In genomic region chr9:136268318-136268717, GRCh38 we compare ENCODE assay signal across 14 cellular contexts. TPM values are rescaled to one million over a fixed set of nuclear protein-coding genes. Genes with fewer than 3 reads are reported as not detected.
DNase-seq lines count a peak whose midpoint lies in the region; ATAC-seq and TF ChIP-seq lines count a peak whose summit lies in the region.
"Had no signal": no experiment of that assay in that cellular context is flagged by ENCODE, and none has a peak within 500 bp of the region (broad histone marks: within the 10 kb centered on the region; RNA-seq: fewer than 3 reads in every experiment).

No MANE protein-coding gene starts in this region.

- no peaks in the 10 kb centered on the region for H3K9me2 ChIP-seq in Loucy (replicated peaks; ENCODE audit: low read depth, low read length)

- no peak overlapping the region for H3K4me2 ChIP-seq in Loucy (ENCODE audit: low read depth, low read length, poor library complexity, severe bottlenecking)
- H3K4me2 ChIP-seq in neuronal stem cell (ENCODE audit: insufficient read depth, low read length, poor library complexity, severe bottlenecking) = no peak overlapping the region

- H3K4ac ChIP-seq in neuronal stem cell (ENCODE audit: low read length) = no peak overlapping the region

- H3K14ac ChIP-seq in neuronal stem cell (ENCODE audit: low read length) = no peak overlapping the region

- POLR2A ChIA-PET in activated CD8-positive, alpha-beta T cell treated with anti-CD3 and anti-CD28 coated beads for 36 hours (lab: Charles Lee) = interaction anchor here (0.6 to 1.7 kb wide), 4 partner anchors 14 to 218 kb away, joined by 3 to 5 read pairs (median 4); no protein-coding TSS in a partner anchor
- POLR2A ChIA-PET in activated CD8-positive, alpha-beta T cell treated with anti-CD3 and anti-CD28 coated beads, Interleukin-2, amount 10 ng/mL, durations not matched to agents 7 days and 5 days (lab: Charles Lee) = no interaction called here

- no peak overlapping the region for H4K8ac ChIP-seq in neuronal stem cell (ENCODE audit: low read depth, low read length)

- no CpG with 5 or more reads among the region's 6 CpGs for WGBS in neuronal stem cell (ENCODE audit: extremely low coverage in 2 of 2, insufficient read length in 2 of 2, insufficient replicate concordance in 1 of 2), 2 donors

- no peaks in the 10 kb centered on the region for H4K20me1 ChIP-seq in Loucy (ENCODE audit: insufficient read depth, low read length, poor library complexity, severe bottlenecking)

- no peak overlapping the region for H2BK5ac ChIP-seq in neuronal stem cell (ENCODE audit: low read length)

- no peaks in the 10 kb centered on the region for H3K79me1 ChIP-seq in neuronal stem cell (ENCODE audit: low read depth, low read length)

- H3K4me3 Mint-ChIP-seq in activated CD8-positive, alpha-beta T cell treated with anti-CD3 and anti-CD28 coated beads for 36 hours = peak overlapping the region; percentile 71
- no peak overlapping the region for H3K4me3 Mint-ChIP-seq in activated CD8-positive, alpha-beta T cell treated with anti-CD3 and anti-CD28 coated beads, Interleukin-2, amount 10 ng/mL, durations not matched to agents 7 days and 5 days

- CTCF ChIA-PET in activated CD8-positive, alpha-beta T cell treated with anti-CD3 and anti-CD28 coated beads for 36 hours (lab: Charles Lee) = interaction anchor here (0.8 to 2.9 kb wide), 4 partner anchors 12 to 98 kb away, joined by 3 to 12 read pairs (median 4); no protein-coding TSS in a partner anchor
- CTCF ChIA-PET in activated CD8-positive, alpha-beta T cell treated with anti-CD3 and anti-CD28 coated beads, Interleukin-2, amount 10 ng/mL, durations not matched to agents 7 days and 5 days (lab: Charles Lee) = interaction anchor here (1.5 kb wide), 4 partner anchors 14 to 146 kb away, joined by 3 to 9 read pairs (median 3); no protein-coding TSS in a partner anchor

- no peak overlapping the region for H2BK12ac ChIP-seq in neuronal stem cell (ENCODE audit: low read length)

- H3K27me3 Mint-ChIP-seq in activated CD8-positive, alpha-beta T cell treated with anti-CD3 and anti-CD28 coated beads for 36 hours = no peaks in the 10 kb centered on the region
- peaks cover 14% of the 10 kb centered on the region for H3K27me3 Mint-ChIP-seq in activated CD8-positive, alpha-beta T cell treated with anti-CD3 and anti-CD28 coated beads, Interleukin-2, amount 10 ng/mL, durations not matched to agents 7 days and 5 days (ENCODE audit: low read depth)

- H3K9me3 ChIP-seq in Loucy (ENCODE audit: insufficient read depth, low read depth, low read length) (no peaks in the 10 kb centered on the region), neuronal stem cell (replicated peaks in 1 of 2; ENCODE audit: control insufficient read depth in 2 of 2, insufficient read depth in 1 of 2, low read depth in 1 of 2, low read length in 2 of 2) (no peaks in the 10 kb centered on the region)

- H3K4me1 Mint-ChIP-seq in activated CD8-positive, alpha-beta T cell treated with anti-CD3 and anti-CD28 coated beads for 36 hours (ENCODE audit: low read depth) = peaks cover 10% of the 10 kb centered on the region
- H3K4me1 Mint-ChIP-seq in activated CD8-positive, alpha-beta T cell treated with anti-CD3 and anti-CD28 coated beads, Interleukin-2, amount 10 ng/mL, durations not matched to agents 7 days and 5 days (ENCODE audit: low read depth) = peaks cover 9% of the 10 kb centered on the region

- no peak overlapping the region for H3K27ac ChIP-seq in neuronal stem cell (replicated peaks; ENCODE audit: low read length)
- H3K27ac ChIP-seq: parathyroid adenoma had no signal

- H3K79me2 ChIP-seq in Loucy (ENCODE audit: insufficient read depth, low read length) = no peaks in the 10 kb centered on the region
- H3K79me2 ChIP-seq: parathyroid adenoma had no signal

- H3K4me3 ChIP-seq in Loucy (ENCODE audit: low read length, poor library complexity, severe bottlenecking) (no peak overlapping the region), neuronal stem cell (ENCODE audit: low read length in 2 of 2) (no peak overlapping the region)

- H3K18ac ChIP-seq in neuronal stem cell (ENCODE audit: low read length) = no peak overlapping the region

- H3K36me3 ChIP-seq in Loucy (ENCODE audit: insufficient read depth, low read length) (no peaks in the 10 kb centered on the region), neuronal stem cell (replicated peaks in 1 of 2; ENCODE audit: control insufficient read depth in 2 of 2, insufficient read depth in 2 of 2, low read length in 2 of 2) (no peaks in the 10 kb centered on the region)

- ATAC-seq in activated CD8-positive, alpha-beta T cell treated with anti-CD3 and anti-CD28 coated beads for 36 hours = no peak
- ATAC-seq in activated CD8-positive, alpha-beta T cell treated with anti-CD3 and anti-CD28 coated beads, Interleukin-2, amount 10 ng/mL, durations not matched to agents 7 days and 5 days = no peak

- H2BK15ac ChIP-seq in neuronal stem cell (ENCODE audit: low read length) = no peak overlapping the region

- H2BK120ac ChIP-seq in neuronal stem cell (ENCODE audit: low read depth, low read length) = no peak overlapping the region

- no peak overlapping the region for H3K9ac ChIP-seq in Loucy (ENCODE audit: low read depth, low read length, poor library complexity, severe bottlenecking)
- no peak overlapping the region for H3K9ac ChIP-seq in neuronal stem cell (ENCODE audit: low read depth, low read length, poor library complexity)
- H3K9ac ChIP-seq: parathyroid adenoma had no signal

- H2AFZ ChIP-seq in Loucy (ENCODE audit: low read length) = no peak overlapping the region
- H2AFZ ChIP-seq in neuronal stem cell (ENCODE audit: low read length) = no peak overlapping the region

- H3K23ac ChIP-seq in neuronal stem cell (ENCODE audit: low read depth, low read length, poor library complexity) = no peak overlapping the region

- no peaks in the 10 kb centered on the region for H3K9me3 Mint-ChIP-seq in activated CD8-positive, alpha-beta T cell treated with anti-CD3 and anti-CD28 coated beads for 36 hours
- H3K9me3 Mint-ChIP-seq in activated CD8-positive, alpha-beta T cell treated with anti-CD3 and anti-CD28 coated beads, Interleukin-2, amount 10 ng/mL, durations not matched to agents 7 days and 5 days (ENCODE audit: insufficient read depth) = no peaks in the 10 kb centered on the region

- no peak overlapping the region for H2AK5ac ChIP-seq in neuronal stem cell (ENCODE audit: low read depth, low read length)

- intact Hi-C loops in activated CD8-positive, alpha-beta T cell treated with anti-CD3 and anti-CD28 coated beads for 36 hours (cut with micrococcal nuclease) = no loop called here

- H4K91ac ChIP-seq in neuronal stem cell (ENCODE audit: low read depth, low read length, poor library complexity) = no peak overlapping the region

- H3F3A ChIP-seq in Loucy (ENCODE audit: low read depth) = no peaks in the 10 kb centered on the region

- no peaks in the 10 kb centered on the region for H3K36me3 Mint-ChIP-seq in activated CD8-positive, alpha-beta T cell treated with anti-CD3 and anti-CD28 coated beads for 36 hours (ENCODE audit: low read depth)
- no peaks in the 10 kb centered on the region for H3K36me3 Mint-ChIP-seq in activated CD8-positive, alpha-beta T cell treated with anti-CD3 and anti-CD28 coated beads, Interleukin-2, amount 10 ng/mL, durations not matched to agents 7 days and 5 days (ENCODE audit: low read depth)
- H3K36me3 Mint-ChIP-seq: CD14-positive monocyte had no signal

- H3K27ac Mint-ChIP-seq in activated CD8-positive, alpha-beta T cell treated with anti-CD3 and anti-CD28 coated beads for 36 hours = no peak overlapping the region
- H3K27ac Mint-ChIP-seq in activated CD8-positive, alpha-beta T cell treated with anti-CD3 and anti-CD28 coated beads, Interleukin-2, amount 10 ng/mL, durations not matched to agents 7 days and 5 days = no peak overlapping the region

- H3K4me1 ChIP-seq in Loucy (ENCODE audit: insufficient read depth, low read length, poor library complexity, severe bottlenecking) = no peaks in the 10 kb centered on the region
- peaks cover 16 to 21% of the 10 kb centered on the region in 2 donors for H3K4me1 ChIP-seq in neuronal stem cell (ENCODE audit: control insufficient read depth in 2 of 2, insufficient read depth in 1 of 2, low read depth in 1 of 2, low read length in 2 of 2)
- H3K4me1 ChIP-seq: parathyroid adenoma had no signal

- DNase-seq in activated CD8-positive, alpha-beta T cell treated with anti-CD3 and anti-CD28 coated beads for 36 hours = no peak
- DNase-seq in activated CD8-positive, alpha-beta T cell treated with anti-CD3 and anti-CD28 coated beads, Interleukin-2, amount 10 ng/mL, durations not matched to agents 7 days and 5 days = no peak
- DNase-seq in dermis blood vessel endothelial cell (peak; percentile 19), neuronal stem cell (ENCODE audit: low spot score) (peak; percentile 46), HuH-7.5 (ENCODE audit: low spot score) (no peak), SKM-1 treated with dmso at 0.1 percent for 144 hours (lab: John Stamatoyannopoulos, UW; ENCODE audit: unreplicated experiment) (no peak), AML-193 (lab: John Stamatoyannopoulos, UW) (no peak)
- DNase-seq: activated CD8-positive, alpha-beta memory T cell treated with anti-CD3 and anti-CD28 coated beads, Interleukin-2, amount 50 U/mL, for 48 hours; NCI-H1436 treated with DMSO at 0.1 percent for 48 hours; RPMI8226 had no signal

- no peaks in the 10 kb centered on the region for H3K27me3 ChIP-seq in Loucy (ENCODE audit: insufficient read depth, low read length, poor library complexity, severe bottlenecking)
- peaks cover 0 to 60% (median 0%) of the 10 kb centered on the region in 3 experiments for H3K27me3 ChIP-seq in neuronal stem cell (ENCODE audit: control insufficient read depth in 3 of 3, insufficient read depth in 3 of 3, low read depth in 1 of 3, low read length in 3 of 3)

- no peak for TF ChIP-seq CTCF in activated CD8-positive, alpha-beta T cell treated with anti-CD3 and anti-CD28 coated beads for 36 hours (IDR thresholded peaks at IDR 0.05)
- peak; percentile 33 for TF ChIP-seq CTCF in Loucy (conservative IDR thresholded peaks at IDR 0.05; ENCODE audit: low read length)

RNA-seq across cellular contexts. Expression of gene QSOX2, which starts 22.7 kb away (rescaled TPM):
- 10 to 100 TPM; 21.0 to 21.5 TPM for total RNA-seq in activated CD8-positive, alpha-beta T cell treated with anti-CD3 and anti-CD28 coated beads for 36 hours
- total RNA-seq in activated CD8-positive, alpha-beta T cell treated with anti-CD3 and anti-CD28 coated beads, Interleukin-2, amount 10 ng/mL, durations not matched to agents 7 days and 5 days = 10 to 100 TPM; 11.4 to 12.6 TPM
- total RNA-seq in dermis blood vessel endothelial cell = 9.0 and 20.1 TPM in 2 replicates
- polyA plus RNA-seq in neuronal stem cell (2013, experiment 1 of 2) = 11.3 TPM
- 11.5 TPM for polyA plus RNA-seq in neuronal stem cell (2013, experiment 2 of 2)

RNA-seq across cellular contexts. Expression of gene CCDC187, which starts 35.6 kb away (rescaled TPM):
- under 1 TPM in 1 of 2 experiments, not detected in 1; 0.07 TPM for total RNA-seq in activated CD8-positive, alpha-beta T cell treated with anti-CD3 and anti-CD28 coated beads for 36 hours
- not detected for total RNA-seq in activated CD8-positive, alpha-beta T cell treated with anti-CD3 and anti-CD28 coated beads, Interleukin-2, amount 10 ng/mL, durations not matched to agents 7 days and 5 days
- total RNA-seq in dermis blood vessel endothelial cell = not detected in 2 replicates
- polyA plus RNA-seq in neuronal stem cell (2013, experiment 1 of 2) = 0.08 TPM
- polyA plus RNA-seq in neuronal stem cell (2013, experiment 2 of 2) = 0.08 TPM
- total RNA-seq: dermis microvascular lymphatic vessel endothelial cell had no signal
- polyA plus RNA-seq: CD14-positive monocyte had no signal

RNA-seq across cellular contexts. Expression of gene GPSM1, which starts 59.0 kb away (rescaled TPM):
- total RNA-seq in activated CD8-positive, alpha-beta T cell treated with anti-CD3 and anti-CD28 coated beads for 36 hours = 1 to 10 TPM; 8.8 to 10.0 TPM
- total RNA-seq in activated CD8-positive, alpha-beta T cell treated with anti-CD3 and anti-CD28 coated beads, Interleukin-2, amount 10 ng/mL, durations not matched to agents 7 days and 5 days = 1 to 10 TPM; 1.8 to 2.3 TPM
- total RNA-seq in dermis blood vessel endothelial cell = 27.2 and 37.1 TPM in 2 replicates
- 37.4 TPM for polyA plus RNA-seq in neuronal stem cell (2013, experiment 1 of 2)
- 37.2 TPM for polyA plus RNA-seq in neuronal stem cell (2013, experiment 2 of 2)

Comparison
In these comparisons a context has a peak if more than half of its experiments do, and no peak if none do; other contexts are left out.
1. DNase-seq: peak in dermis blood vessel endothelial cell (single experiment) and neuronal stem cell (single experiment); none in activated CD8-positive, alpha-beta T cell treated with anti-CD3 and anti-CD28 coated beads for 36 hours (single experiment), activated CD8-positive, alpha-beta T cell treated with anti-CD3 and anti-CD28 coated beads, Interleukin-2, amount 10 ng/mL, durations not matched to agents 7 days and 5 days (single experiment), HuH-7.5 (single experiment), SKM-1 treated with dmso at 0.1 percent for 144 hours (single experiment) and AML-193 (0 of 2).